8 cellular contexts compared by ENCODE assay signal in the genomic region with DNA sequence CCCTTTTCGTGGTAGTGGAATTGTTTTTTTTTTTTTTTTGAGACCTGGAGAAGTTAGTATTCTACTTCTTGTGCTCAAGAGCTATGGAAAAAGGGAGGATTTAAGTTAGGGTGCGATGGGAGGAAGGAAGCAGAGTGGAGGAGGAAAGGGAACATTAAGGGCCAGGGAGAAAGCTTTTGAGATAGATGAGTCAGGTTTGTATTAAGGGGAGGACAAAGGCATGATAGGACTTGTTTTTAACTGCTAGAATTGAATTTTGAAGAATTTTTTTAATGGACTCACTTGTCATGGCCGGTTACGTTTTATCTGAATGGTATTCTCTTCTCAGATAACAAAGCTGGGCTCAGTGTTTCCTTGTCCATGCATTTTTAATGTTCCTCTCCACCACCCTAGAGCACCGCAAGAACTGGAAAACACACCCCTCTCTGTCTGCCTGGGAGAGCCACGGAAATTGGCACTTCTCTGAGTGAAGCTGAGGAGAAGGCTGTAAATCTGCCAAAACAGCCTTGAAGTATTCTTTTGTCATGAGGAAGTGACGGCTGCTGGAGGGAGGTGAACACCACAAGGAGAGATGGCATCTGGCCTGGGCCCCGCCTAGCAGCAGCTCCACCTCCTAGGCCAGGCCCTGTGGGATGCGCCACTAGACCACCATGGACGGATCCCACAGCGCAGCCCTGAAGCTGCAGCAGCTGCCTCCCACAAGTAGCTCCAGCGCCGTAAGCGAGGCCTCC. TPM values are rescaled to one million over a fixed set of nuclear protein-coding genes. Genes with fewer than 3 reads are reported as not detected.
DNase-seq lines count a peak whose midpoint lies in the region; ATAC-seq and TF ChIP-seq lines count a peak whose summit lies in the region.

No MANE protein-coding gene starts in this region.

- H3K27me3 ChIP-seq in foreskin keratinocyte (no peaks in the 10 kb centered on the region), suprapubic skin (no peaks in the 10 kb centered on the region)

- 55% methylated on average over 14 of the region's 14 CpGs for WGBS in suprapubic skin

- peaks cover 52% of the 10 kb centered on the region for H3K4me1 Mint-ChIP-seq in T-helper 1 cell treated with Interleukin-12 subunit alpha and Interleukin-12 subunit beta and Interleukin-4 antibody, amounts not matched to agents 30 μg/mL and 1 μg/mL, for 36 hours (ENCODE audit: low read depth)

- H3K36me3 Mint-ChIP-seq in T-helper 1 cell treated with Interleukin-12 subunit alpha and Interleukin-12 subunit beta and Interleukin-4 antibody, amounts not matched to agents 30 μg/mL and 1 μg/mL, for 36 hours (ENCODE audit: low read depth) = peaks cover 47% of the 10 kb centered on the region

- DNase-seq in T-helper 1 cell (no peak), RWPE1 (ENCODE audit: low spot score) (peak; percentile 67), foreskin keratinocyte (peak; percentile 75 to 87), suprapubic skin (ENCODE audit: low spot score in 2 of 2) (no peak), NCI-H526 (lab: John Stamatoyannopoulos, UW) (no peak)

- CTCF ChIA-PET in RWPE1 (lab: Yijun Ruan, JAX) = interaction anchor here (0.7 to 1.7 kb wide), 3 partner anchors 168 to 1712 kb away, joined by 3 to 6 read pairs (median 3); no protein-coding TSS in a partner anchor

- H3K4me3 ChIP-seq in suprapubic skin = no peak overlapping the region

- H3K4me1 ChIP-seq in foreskin keratinocyte (peaks cover 17% of the 10 kb centered on the region), suprapubic skin (peaks cover 47% of the 10 kb centered on the region)

- H3K27ac ChIP-seq in RWPE1 (peak overlapping the region; percentile 95), foreskin keratinocyte (peak overlapping the region; percentile 63), suprapubic skin (peak overlapping the region; percentile 60)

- no peak for TF ChIP-seq POLR2A in suprapubic skin (IDR thresholded peaks at IDR 0.05)

- POLR2A ChIA-PET in RWPE1 (lab: Yijun Ruan, JAX; ENCODE audit: low non-redundant PET) = no interaction called here

- no peak for TF ChIP-seq CTCF in RWPE1 (conservative IDR thresholded peaks at IDR 0.05; ENCODE audit: low read depth)
- TF ChIP-seq CTCF in foreskin keratinocyte (conservative IDR thresholded peaks at IDR 0.05) = no peak
- TF ChIP-seq CTCF in suprapubic skin (IDR thresholded peaks at IDR 0.05) = no peak

- no peaks in the 10 kb centered on the region for H3K9me3 ChIP-seq in suprapubic skin

- TF ChIP-seq EP300 in suprapubic skin (IDR thresholded peaks at IDR 0.05) = no peak

- no peaks in the 10 kb centered on the region for H3K27me3 Mint-ChIP-seq in T-helper 1 cell treated with Interleukin-12 subunit alpha and Interleukin-12 subunit beta and Interleukin-4 antibody, amounts not matched to agents 30 μg/mL and 1 μg/mL, for 36 hours (ENCODE audit: low read depth)

- no peak overlapping the region for H3K4me3 Mint-ChIP-seq in T-helper 1 cell treated with Interleukin-12 subunit alpha and Interleukin-12 subunit beta and Interleukin-4 antibody, amounts not matched to agents 30 μg/mL and 1 μg/mL, for 36 hours

- peaks cover 21% of the 10 kb centered on the region for H3K36me3 ChIP-seq in suprapubic skin

- H3K9me3 Mint-ChIP-seq in T-helper 1 cell treated with Interleukin-12 subunit alpha and Interleukin-12 subunit beta and Interleukin-4 antibody, amounts not matched to agents 30 μg/mL and 1 μg/mL, for 36 hours = no peaks in the 10 kb centered on the region

- peak overlapping the region; percentile 74 for H3K27ac Mint-ChIP-seq in T-helper 1 cell treated with Interleukin-12 subunit alpha and Interleukin-12 subunit beta and Interleukin-4 antibody, amounts not matched to agents 30 μg/mL and 1 μg/mL, for 36 hours

- ATAC-seq in foreskin keratinocyte (peak; percentile 17), HG03280 (IDR thresholded peaks at IDR 0.05; ENCODE audit: unreplicated experiment) (no peak), GM19463 (IDR thresholded peaks at IDR 0.05; ENCODE audit: unreplicated experiment) (no peak)

RNA-seq across cellular contexts. Expression of a gene that starts 3.5 kb away (rescaled TPM):
- total RNA-seq in foreskin keratinocyte (42.6 and 46.6 TPM in 2 replicates), suprapubic skin (10 to 100 TPM; 42.4 to 75.4 (median 64.6) TPM)
- polyA plus RNA-seq in foreskin keratinocyte = 18.7 and 20.3 TPM in 2 replicates

RNA-seq across cellular contexts. Expression of a gene that starts 5.5 kb away (rescaled TPM):
- total RNA-seq in foreskin keratinocyte (13.2 and 16.4 TPM in 2 replicates), suprapubic skin (1 to 10 TPM; 7.2 to 8.5 (median 7.8) TPM)
- 12.5 and 14.0 TPM in 2 replicates for polyA plus RNA-seq in foreskin keratinocyte

Comparison
In these comparisons a context has a peak if more than half of its experiments do, and no peak if none do; other contexts are left out.
1. DNase-seq: peak in RWPE1 (single experiment) and foreskin keratinocyte (2 of 2); none in T-helper 1 cell (0 of 5), suprapubic skin (0 of 2) and NCI-H526 (0 of 2).
2. Peak in every context shown above with its lines, with median percentiles within 50 percentile points of each other: H3K27ac ChIP-seq.